1 cellular context compared by ENCODE assay signal in the genomic region with DNA sequence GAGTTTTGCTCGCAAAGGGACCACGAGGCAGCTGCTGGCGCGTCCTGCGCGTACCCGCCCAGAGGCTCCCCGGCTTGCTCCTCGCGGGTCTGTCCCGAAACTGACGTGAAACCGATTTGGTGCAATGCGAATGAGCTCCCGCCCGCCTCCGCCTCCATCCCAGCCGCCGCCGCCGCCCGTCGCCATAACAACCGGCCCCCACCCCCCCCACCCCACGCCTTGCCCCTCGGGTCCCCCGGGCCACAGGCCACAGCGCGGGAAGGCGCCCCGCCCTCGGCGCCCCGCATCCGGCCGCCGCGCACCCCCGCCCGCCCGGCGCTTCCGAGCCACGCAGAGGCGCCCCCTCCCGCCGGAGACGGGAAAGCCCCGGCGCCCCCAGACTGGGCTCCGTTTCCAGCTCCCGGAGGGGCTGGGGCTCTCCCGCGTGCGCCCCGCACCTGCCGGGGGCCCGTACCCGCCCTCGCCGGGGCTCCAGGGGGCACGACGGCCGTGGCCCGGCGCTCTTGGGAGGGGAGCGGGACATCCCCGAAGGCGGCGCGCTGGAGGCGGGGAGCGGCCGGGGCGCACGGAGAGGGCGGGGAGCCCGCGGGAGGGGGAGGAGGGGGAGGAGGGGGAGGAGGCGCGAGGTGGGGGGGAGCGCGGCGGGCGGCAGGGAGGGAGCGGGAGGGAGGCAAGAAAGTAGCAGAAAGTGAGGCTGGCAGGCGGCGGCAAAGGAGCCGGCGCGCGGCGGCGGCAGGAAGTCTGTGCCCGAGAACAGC.
TF ChIP-seq lines count a peak whose summit lies in the region.

A gene (plus strand): TSS at position 678 of the 758 bp plus-strand sequence.

TF ChIP-seq in H1, 55 proteins besides CTCF, POLR2A, EP300 and RAD21 (continued from another document):
- no peak for TF ChIP-seq TEAD4 (IDR thresholded peaks at IDR 0.05; ENCODE audit: low read depth, low read length)
- TF ChIP-seq CTBP2 (IDR thresholded peaks at IDR 0.05; ENCODE audit: borderline replicate concordance, insufficient read depth, insufficient read length, low read length) = no peak
- TF ChIP-seq FOSL1 (IDR thresholded peaks at IDR 0.05; ENCODE audit: insufficient read depth, low read depth, low read length) = no peak
- TF ChIP-seq PHF8 (conservative IDR thresholded peaks at IDR 0.05; ENCODE audit: low read depth, low read length) = peak; percentile 47; the same call in 1 of the 2 replicates
- TF ChIP-seq, protein P1, sequence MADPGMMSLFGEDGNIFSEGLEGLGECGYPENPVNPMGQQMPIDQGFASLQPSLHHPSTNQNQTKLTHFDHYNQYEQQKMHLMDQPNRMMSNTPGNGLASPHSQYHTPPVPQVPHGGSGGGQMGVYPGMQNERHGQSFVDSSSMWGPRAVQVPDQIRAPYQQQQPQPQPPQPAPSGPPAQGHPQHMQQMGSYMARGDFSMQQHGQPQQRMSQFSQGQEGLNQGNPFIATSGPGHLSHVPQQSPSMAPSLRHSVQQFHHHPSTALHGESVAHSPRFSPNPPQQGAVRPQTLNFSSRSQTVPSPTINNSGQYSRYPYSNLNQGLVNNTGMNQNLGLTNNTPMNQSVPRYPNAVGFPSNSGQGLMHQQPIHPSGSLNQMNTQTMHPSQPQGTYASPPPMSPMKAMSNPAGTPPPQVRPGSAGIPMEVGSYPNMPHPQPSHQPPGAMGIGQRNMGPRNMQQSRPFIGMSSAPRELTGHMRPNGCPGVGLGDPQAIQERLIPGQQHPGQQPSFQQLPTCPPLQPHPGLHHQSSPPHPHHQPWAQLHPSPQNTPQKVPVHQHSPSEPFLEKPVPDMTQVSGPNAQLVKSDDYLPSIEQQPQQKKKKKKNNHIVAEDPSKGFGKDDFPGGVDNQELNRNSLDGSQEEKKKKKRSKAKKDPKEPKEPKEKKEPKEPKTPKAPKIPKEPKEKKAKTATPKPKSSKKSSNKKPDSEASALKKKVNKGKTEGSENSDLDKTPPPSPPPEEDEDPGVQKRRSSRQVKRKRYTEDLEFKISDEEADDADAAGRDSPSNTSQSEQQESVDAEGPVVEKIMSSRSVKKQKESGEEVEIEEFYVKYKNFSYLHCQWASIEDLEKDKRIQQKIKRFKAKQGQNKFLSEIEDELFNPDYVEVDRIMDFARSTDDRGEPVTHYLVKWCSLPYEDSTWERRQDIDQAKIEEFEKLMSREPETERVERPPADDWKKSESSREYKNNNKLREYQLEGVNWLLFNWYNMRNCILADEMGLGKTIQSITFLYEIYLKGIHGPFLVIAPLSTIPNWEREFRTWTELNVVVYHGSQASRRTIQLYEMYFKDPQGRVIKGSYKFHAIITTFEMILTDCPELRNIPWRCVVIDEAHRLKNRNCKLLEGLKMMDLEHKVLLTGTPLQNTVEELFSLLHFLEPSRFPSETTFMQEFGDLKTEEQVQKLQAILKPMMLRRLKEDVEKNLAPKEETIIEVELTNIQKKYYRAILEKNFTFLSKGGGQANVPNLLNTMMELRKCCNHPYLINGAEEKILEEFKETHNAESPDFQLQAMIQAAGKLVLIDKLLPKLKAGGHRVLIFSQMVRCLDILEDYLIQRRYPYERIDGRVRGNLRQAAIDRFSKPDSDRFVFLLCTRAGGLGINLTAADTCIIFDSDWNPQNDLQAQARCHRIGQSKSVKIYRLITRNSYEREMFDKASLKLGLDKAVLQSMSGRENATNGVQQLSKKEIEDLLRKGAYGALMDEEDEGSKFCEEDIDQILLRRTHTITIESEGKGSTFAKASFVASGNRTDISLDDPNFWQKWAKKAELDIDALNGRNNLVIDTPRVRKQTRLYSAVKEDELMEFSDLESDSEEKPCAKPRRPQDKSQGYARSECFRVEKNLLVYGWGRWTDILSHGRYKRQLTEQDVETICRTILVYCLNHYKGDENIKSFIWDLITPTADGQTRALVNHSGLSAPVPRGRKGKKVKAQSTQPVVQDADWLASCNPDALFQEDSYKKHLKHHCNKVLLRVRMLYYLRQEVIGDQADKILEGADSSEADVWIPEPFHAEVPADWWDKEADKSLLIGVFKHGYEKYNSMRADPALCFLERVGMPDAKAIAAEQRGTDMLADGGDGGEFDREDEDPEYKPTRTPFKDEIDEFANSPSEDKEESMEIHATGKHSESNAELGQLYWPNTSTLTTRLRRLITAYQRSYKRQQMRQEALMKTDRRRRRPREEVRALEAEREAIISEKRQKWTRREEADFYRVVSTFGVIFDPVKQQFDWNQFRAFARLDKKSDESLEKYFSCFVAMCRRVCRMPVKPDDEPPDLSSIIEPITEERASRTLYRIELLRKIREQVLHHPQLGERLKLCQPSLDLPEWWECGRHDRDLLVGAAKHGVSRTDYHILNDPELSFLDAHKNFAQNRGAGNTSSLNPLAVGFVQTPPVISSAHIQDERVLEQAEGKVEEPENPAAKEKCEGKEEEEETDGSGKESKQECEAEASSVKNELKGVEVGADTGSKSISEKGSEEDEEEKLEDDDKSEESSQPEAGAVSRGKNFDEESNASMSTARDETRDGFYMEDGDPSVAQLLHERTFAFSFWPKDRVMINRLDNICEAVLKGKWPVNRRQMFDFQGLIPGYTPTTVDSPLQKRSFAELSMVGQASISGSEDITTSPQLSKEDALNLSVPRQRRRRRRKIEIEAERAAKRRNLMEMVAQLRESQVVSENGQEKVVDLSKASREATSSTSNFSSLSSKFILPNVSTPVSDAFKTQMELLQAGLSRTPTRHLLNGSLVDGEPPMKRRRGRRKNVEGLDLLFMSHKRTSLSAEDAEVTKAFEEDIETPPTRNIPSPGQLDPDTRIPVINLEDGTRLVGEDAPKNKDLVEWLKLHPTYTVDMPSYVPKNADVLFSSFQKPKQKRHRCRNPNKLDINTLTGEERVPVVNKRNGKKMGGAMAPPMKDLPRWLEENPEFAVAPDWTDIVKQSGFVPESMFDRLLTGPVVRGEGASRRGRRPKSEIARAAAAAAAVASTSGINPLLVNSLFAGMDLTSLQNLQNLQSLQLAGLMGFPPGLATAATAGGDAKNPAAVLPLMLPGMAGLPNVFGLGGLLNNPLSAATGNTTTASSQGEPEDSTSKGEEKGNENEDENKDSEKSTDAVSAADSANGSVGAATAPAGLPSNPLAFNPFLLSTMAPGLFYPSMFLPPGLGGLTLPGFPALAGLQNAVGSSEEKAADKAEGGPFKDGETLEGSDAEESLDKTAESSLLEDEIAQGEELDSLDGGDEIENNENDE (IDR thresholded peaks at IDR 0.05; ENCODE audit: insufficient replicate concordance, low read length) = no peak
- TF ChIP-seq TAF1 (IDR thresholded peaks at IDR 0.05; ENCODE audit: low read depth, low read length) = peak; percentile 50; the same call in 1 of the 2 replicates
- no peak for TF ChIP-seq RNF2 (IDR thresholded peaks at IDR 0.05; ENCODE audit: borderline replicate concordance, low read depth, low read length, missing control alignments, poor library complexity, severe bottlenecking)
- TF ChIP-seq EGR1 (IDR thresholded peaks at IDR 0.05; ENCODE audit: borderline replicate concordance, low read depth, low read length) = peak; percentile 82; the same call in 1 of the 2 replicates
- no peak for TF ChIP-seq CHD2 (IDR thresholded peaks at IDR 0.05; ENCODE audit: low read length)
